Comparison of ENCODE assay signal across 25 cellular contexts in the genomic region with DNA sequence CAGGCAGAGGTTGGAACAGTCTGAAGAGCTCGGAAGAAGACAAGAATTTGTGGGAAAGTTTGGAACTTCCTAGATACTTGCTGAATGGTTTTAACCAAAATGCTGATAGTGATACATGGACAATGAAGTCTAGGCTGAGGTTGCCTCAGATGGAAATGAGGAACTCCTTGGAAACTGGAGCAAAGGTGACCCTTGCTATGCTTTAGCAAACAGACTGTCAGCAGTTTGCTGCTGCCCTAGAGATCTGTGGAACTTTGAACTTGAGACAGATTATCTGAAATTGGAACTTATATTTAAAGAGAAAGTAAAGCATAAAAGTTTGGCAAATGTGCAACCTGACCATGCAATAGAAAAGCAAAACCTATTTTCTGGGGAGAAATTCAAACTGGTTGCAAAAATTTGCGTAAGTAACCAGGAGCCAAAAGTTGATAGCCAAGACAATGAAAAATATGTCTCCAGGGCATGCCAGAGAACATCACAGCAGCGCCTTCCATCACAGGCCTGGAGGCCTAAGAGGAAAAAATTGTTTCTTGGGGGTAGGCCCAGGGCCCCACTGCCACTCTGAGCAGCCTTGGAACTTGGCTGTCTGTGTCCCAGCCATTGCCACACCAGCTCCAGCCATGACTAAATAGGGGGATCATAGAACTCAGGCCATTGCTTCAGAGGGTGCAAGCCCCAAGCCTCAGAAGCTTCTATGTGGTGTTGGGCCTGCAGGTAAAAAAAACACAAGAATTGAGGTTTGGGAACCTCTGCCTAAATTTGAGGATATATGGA.
"Had no signal": no experiment of that assay in that cellular context is flagged by ENCODE, and none has a peak within 500 bp of the region (broad histone marks: within the 10 kb centered on the region; RNA-seq: fewer than 3 reads in every experiment).

No MANE protein-coding gene starts in this region.

- H3K27ac ChIP-seq: adrenal gland, ascending aorta, esophagus muscularis mucosa, heart right ventricle, left lung, psoas muscle, right atrium auricular region, testis, upper lobe of left lung had no signal

- H3K27me3 ChIP-seq: adrenal gland, ascending aorta, esophagus muscularis mucosa, heart right ventricle, left lung, right atrium auricular region, testis, upper lobe of left lung had no signal

- H3K9me3 ChIP-seq: testis had no signal

- H3K4me3 Mint-ChIP-seq: activated B cell treated with CpG ODN at 0.5 μM for 24 hours; activated CD4-positive, alpha-beta T cell treated with anti-CD3 and anti-CD28 coated beads for 36 hours; activated naive CD8-positive, alpha-beta T cell; activated T-cell treated with anti-CD3 and anti-CD28 coated beads, Interleukin-2, amount 50 U/mL, for 24 hours; activated T-helper 17 cell treated with anti-CD3 and anti-CD28 coated beads, Interleukin-2, amount 50 U/mL, for 72 hours; naive thymus-derived CD8-positive, alpha-beta T cell had no signal

- ATAC-seq: activated CD4-positive, alpha-beta T cell treated with anti-CD3 and anti-CD28 coated beads for 36 hours; activated T-helper 17 cell treated with anti-CD3 and anti-CD28 coated beads, Interleukin-2, amount 50 U/mL, for 72 hours; left lung; naive thymus-derived CD8-positive, alpha-beta T cell; psoas muscle had no signal

- FAIRE-seq: kidney had no signal

- H3K4me3 ChIP-seq: adrenal gland, ascending aorta, esophagus muscularis mucosa, heart right ventricle, left lung, psoas muscle, right atrium auricular region, testis, upper lobe of left lung had no signal

- H3K4me1 ChIP-seq: adrenal gland, ascending aorta, heart right ventricle, left lung, psoas muscle, right atrium auricular region, testis, upper lobe of left lung had no signal

- H3K27me3 Mint-ChIP-seq: activated B cell treated with CpG ODN at 0.5 μM for 24 hours; activated CD4-positive, alpha-beta T cell treated with anti-CD3 and anti-CD28 coated beads for 36 hours; activated naive CD8-positive, alpha-beta T cell; activated T-cell treated with anti-CD3 and anti-CD28 coated beads, Interleukin-2, amount 50 U/mL, for 24 hours; activated T-helper 17 cell treated with anti-CD3 and anti-CD28 coated beads, Interleukin-2, amount 50 U/mL, for 72 hours; naive thymus-derived CD8-positive, alpha-beta T cell had no signal

- H3K27ac Mint-ChIP-seq: activated B cell treated with CpG ODN at 0.5 μM for 24 hours; activated CD4-positive, alpha-beta T cell treated with anti-CD3 and anti-CD28 coated beads for 36 hours; activated naive CD8-positive, alpha-beta T cell; activated T-cell treated with anti-CD3 and anti-CD28 coated beads, Interleukin-2, amount 50 U/mL, for 24 hours; activated T-helper 17 cell treated with anti-CD3 and anti-CD28 coated beads, Interleukin-2, amount 50 U/mL, for 72 hours; naive thymus-derived CD8-positive, alpha-beta T cell had no signal

- DNase-seq: activated B cell treated with CpG ODN at 0.5 μM for 24 hours; activated CD4-positive, alpha-beta T cell treated with anti-CD3 and anti-CD28 coated beads for 36 hours; activated CD4-positive, alpha-beta T cell treated with anti-CD3 and anti-CD28 coated beads, Interleukin-2, amount 50 U/mL, for 4 hours; activated CD8-positive, alpha-beta memory T cell treated with anti-CD3 and anti-CD28 coated beads for 24 hours; activated CD8-positive, alpha-beta memory T cell treated with anti-CD3 and anti-CD28 coated beads, Interleukin-2, amount 50 U/mL, for 4 hours; activated naive CD4-positive, alpha-beta T cell; activated T-cell treated with anti-CD3 and anti-CD28 coated beads, Interleukin-2, amount 50 U/mL, for 24 hours; adrenal gland; central memory CD4-positive, alpha-beta T cell; dermis blood vessel endothelial cell; effector CD8-positive, alpha-beta T cell; heart right ventricle; kidney; left lung; naive thymus-derived CD8-positive, alpha-beta T cell; stimulated activated CD4-positive, alpha-beta T cell treated with anti-CD3 and anti-CD28 coated beads, Interleukin-1b, Interleukin-23, amount 100 ng/mL, for 48 hours; T-helper 1 cell; testis; upper lobe of left lung had no signal

- H3K36me3 ChIP-seq: adrenal gland, ascending aorta, esophagus muscularis mucosa, heart right ventricle, left lung, right atrium auricular region, upper lobe of left lung had no signal

- H3K4me1 Mint-ChIP-seq: activated B cell treated with CpG ODN at 0.5 μM for 24 hours; activated CD4-positive, alpha-beta T cell treated with anti-CD3 and anti-CD28 coated beads for 36 hours; activated T-helper 17 cell treated with anti-CD3 and anti-CD28 coated beads, Interleukin-2, amount 50 U/mL, for 72 hours; naive thymus-derived CD8-positive, alpha-beta T cell had no signal
